In genomic region chr2:47539228-47539627, GRCh38 we compare ENCODE assay signal across 1 cellular context.
TF ChIP-seq lines count a peak whose summit lies in the region.

No MANE protein-coding gene starts in this region.

TF ChIP-seq in K562, 482 proteins besides CTCF, POLR2A, EP300 and RAD21 (continued from another document):
- no peak for TF ChIP-seq ZNF644 (tag; IDR thresholded peaks at IDR 0.05; ENCODE audit: low read depth)
- no peak for TF ChIP-seq GATAD2B (IDR thresholded peaks at IDR 0.05; ENCODE audit: borderline replicate concordance)
- TF ChIP-seq ZC3H11A (IDR thresholded peaks at IDR 0.05; ENCODE audit: low read depth, low read length): no peak
- no peak for TF ChIP-seq VEZF1 (CRISPR knock-in tag; IDR thresholded peaks at IDR 0.05)
- no peak for TF ChIP-seq SMAD2 (IDR thresholded peaks at IDR 0.05; ENCODE audit: low read depth, low read length)
- TF ChIP-seq ZSCAN29 (IDR thresholded peaks at IDR 0.05): no peak
- no peak for TF ChIP-seq NR3C1 (CRISPR knock-in tag; IDR thresholded peaks at IDR 0.05)
TF ChIP-seq in K562: peak in this region for 0.
